In genomic region chr6:158784505-158784904, GRCh38 we compare ENCODE assay signal across 11 cellular contexts. TPM values are rescaled to one million over a fixed set of nuclear protein-coding genes. Genes with fewer than 3 reads are reported as not detected.
DNase-seq lines count a peak whose midpoint lies in the region; ATAC-seq, FAIRE-seq and TF ChIP-seq lines count a peak whose summit lies in the region.
"Had no signal": no experiment of that assay in that cellular context is flagged by ENCODE, and none has a peak within 500 bp of the region (broad histone marks: within the 10 kb centered on the region; RNA-seq: fewer than 3 reads in every experiment).

No MANE protein-coding gene starts in this region.

- H3K79me2 ChIP-seq in GM23248 (ENCODE audit: insufficient read depth) (peaks cover 8% of the 10 kb centered on the region), PC-3 (ENCODE audit: low read length) (peaks cover 79% of the 10 kb centered on the region), endothelial cell of umbilical vein (ENCODE audit: control insufficient read depth, insufficient read depth, low read length) (peaks cover 3% of the 10 kb centered on the region), trophoblast cell (ENCODE audit: control insufficient read depth, insufficient read depth, low read length, poor library complexity) (peaks cover 5% of the 10 kb centered on the region)

- no peak for TF ChIP-seq CTCF in PC-3 (conservative IDR thresholded peaks at IDR 0.05; ENCODE audit: low read depth, low read length)
- no peak for TF ChIP-seq CTCF in endothelial cell of umbilical vein (IDR thresholded peaks at IDR 0.05; ENCODE audit: extremely low read depth in 1 of 2, insufficient read depth in 1 of 2, low read depth in 1 of 2, low read length in 2 of 2)

- H4K8ac ChIP-seq in trophoblast cell (ENCODE audit: low read depth, low read length), result no peak overlapping the region

- H3K4me1 ChIP-seq in GM23248 (ENCODE audit: insufficient read depth), result 0 out of 2 replicates have a peak, but pooled peaks cover 3% of the 10 kb centered on the region
- H3K4me1 ChIP-seq in PC-3 (ENCODE audit: insufficient read depth, low read length), result peaks cover 46% of the 10 kb centered on the region
- peaks cover 12% of the 10 kb centered on the region for H3K4me1 ChIP-seq in endothelial cell of umbilical vein (ENCODE audit: control insufficient read depth, extremely low read depth, insufficient read depth, low read length)
- peaks cover 14 to 26% of the 10 kb centered on the region in 2 experiments for H3K4me1 ChIP-seq in trophoblast cell (ENCODE audit: control insufficient read depth in 1 of 2, insufficient read depth in 2 of 2, low read length in 2 of 2)
- H3K4me1 ChIP-seq: ascending aorta had no signal

- dilution Hi-C loops in endothelial cell of umbilical vein (cut with MboI; ENCODE audit: extremely low pct_ligation_motif_present, low sequenced_read_pairs), result no loop called here

- H3K4me2 ChIP-seq in GM23248 (ENCODE audit: unreplicated experiment) (no peak overlapping the region), PC-3 (ENCODE audit: low read length) (peak overlapping the region; percentile 23; the same call in 1 of the 2 replicates), endothelial cell of umbilical vein (ENCODE audit: insufficient read depth, low read length) (no peak overlapping the region), trophoblast cell (ENCODE audit: low read length) (no peak overlapping the region)

- no peak overlapping the region for H4K12ac ChIP-seq in trophoblast cell (ENCODE audit: low read depth, low read length)

- H3K27ac ChIP-seq in GM23248 (no peak overlapping the region), PC-3 (ENCODE audit: low read length) (0 out of 2 replicates have a peak overlapping the region, but pooled peaks have one; percentile 19), endothelial cell of umbilical vein (ENCODE audit: insufficient read depth, low read depth, low read length) (peak overlapping the region; percentile 47), trophoblast cell (ENCODE audit: low read depth, low read length) (peak overlapping the region; percentile 0)
- H3K27ac ChIP-seq: ascending aorta had no signal

- H2AFZ ChIP-seq in GM23248 (no peak overlapping the region), PC-3 (ENCODE audit: low read length) (no peak overlapping the region), endothelial cell of umbilical vein (ENCODE audit: low read depth, low read length) (no peak overlapping the region), trophoblast cell (ENCODE audit: insufficient read depth, low read length, poor library complexity) (no peak overlapping the region)

- intact Hi-C loops in PC-3 (cut with micrococcal nuclease) (no loop called here), endothelial cell of umbilical vein (cut with micrococcal nuclease) (loop anchor here (1.0 to 10.0 kb wide), 2 partner anchors 33 to 80 kb away; no protein-coding TSS in a partner anchor)
- intact Hi-C loops in activated T-helper 2 cell treated with anti-CD3 and anti-CD28 coated beads, Interferon-gamma antibody, Interleukin-2, Interleukin-4, amounts not matched to agents 10 μg/mL and 5 μg/mL and 100 μg/mL, durations not matched to agents 14 hours and 24 hours and 36 hours (cut with micrococcal nuclease), result no loop called here

- H3K4me3 ChIP-seq in GM23248, result no peak overlapping the region
- no peak overlapping the region for H3K4me3 ChIP-seq in PC-3 (ENCODE audit: low read length)
- no peak overlapping the region for H3K4me3 ChIP-seq in endothelial cell of umbilical vein (replicated peaks in 1 of 3; ENCODE audit: insufficient read depth in 1 of 3, low read depth in 1 of 3, low read length in 3 of 3)
- H3K4me3 ChIP-seq in trophoblast cell (ENCODE audit: low read depth, low read length), result no peak overlapping the region
- H3K4me3 ChIP-seq: ascending aorta had no signal

- H3K9me1 ChIP-seq in endothelial cell of umbilical vein (replicated peaks; ENCODE audit: control insufficient read depth, extremely low read depth, insufficient read depth, low read length), result no peaks in the 10 kb centered on the region

- peaks cover 91% of the 10 kb centered on the region for H3K36me3 Mint-ChIP-seq in activated T-helper 2 cell treated with anti-CD3 and anti-CD28 coated beads, Interferon-gamma antibody, Interleukin-2, Interleukin-4, amounts not matched to agents 10 μg/mL and 5 μg/mL and 100 μg/mL, durations not matched to agents 14 hours and 24 hours and 36 hours (ENCODE audit: low read depth)

- no peak for TF ChIP-seq POLR2A in endothelial cell of umbilical vein (IDR thresholded peaks at IDR 0.05; ENCODE audit: low read depth, low read length)

- POLR2A ChIA-PET in PC-3 (lab: Charles Lee; ENCODE audit: unreplicated experiment), result no interaction called here
- POLR2A ChIA-PET in endothelial cell of umbilical vein (lab: Charles Lee), result no interaction called here

- no TSS peak for BruUV-seq in PC-3 (replicated peaks; lab: Mats Ljungman, UMichigan)
- BruUV-seq in endothelial cell of umbilical vein (replicated peaks; lab: Mats Ljungman, UMichigan), result no TSS peak

- H3K23ac ChIP-seq in trophoblast cell (ENCODE audit: low read length), result no peak overlapping the region

- no peaks in the 10 kb centered on the region for H3K9me2 ChIP-seq in GM23248 (ENCODE audit: insufficient read depth)
- H3K9me2 ChIP-seq in PC-3 (replicated peaks; ENCODE audit: low read length), result no peaks in the 10 kb centered on the region

- H3K27ac Mint-ChIP-seq in activated T-helper 2 cell treated with anti-CD3 and anti-CD28 coated beads, Interferon-gamma antibody, Interleukin-2, Interleukin-4, amounts not matched to agents 10 μg/mL and 5 μg/mL and 100 μg/mL, durations not matched to agents 14 hours and 24 hours and 36 hours, result no peak overlapping the region

- no peaks in the 10 kb centered on the region for H3F3A ChIP-seq in GM23248 (ENCODE audit: insufficient read depth)
- H3F3A ChIP-seq in PC-3 (ENCODE audit: low read length, unreplicated experiment), result peaks cover 6% of the 10 kb centered on the region

- H3K27me3 ChIP-seq in GM23248 (replicated peaks; ENCODE audit: insufficient read depth) (no peaks in the 10 kb centered on the region), PC-3 (ENCODE audit: low read length) (no peaks in the 10 kb centered on the region), endothelial cell of umbilical vein (ENCODE audit: control insufficient read depth in 2 of 2, insufficient read depth in 2 of 2, low read length in 2 of 2) (no peaks in the 10 kb centered on the region), trophoblast cell (ENCODE audit: insufficient read depth, low read length) (no peaks in the 10 kb centered on the region)
- H3K27me3 ChIP-seq: ascending aorta had no signal

- H3K79me1 ChIP-seq in trophoblast cell (ENCODE audit: low read length), result peaks cover 11% of the 10 kb centered on the region

- H3K4me3 Mint-ChIP-seq in activated T-helper 2 cell treated with anti-CD3 and anti-CD28 coated beads, Interferon-gamma antibody, Interleukin-2, Interleukin-4, amounts not matched to agents 10 μg/mL and 5 μg/mL and 100 μg/mL, durations not matched to agents 14 hours and 24 hours and 36 hours (ENCODE audit: low read depth), result no peak overlapping the region

- FAIRE-seq in endothelial cell of umbilical vein (lab: Jason Lieb, UNC), result peak; percentile 83
- FAIRE-seq: G401.6 had no signal

- H2BK5ac ChIP-seq in trophoblast cell (ENCODE audit: low read depth, low read length, poor library complexity), result no peak overlapping the region

- DNase-seq in GM23248 (peak; percentile 32), PC-3 (peak; percentile 88), endothelial cell of umbilical vein (ENCODE audit: low read depth, low spot score) (peak; percentile 8), trophoblast cell (peak in 1 of 2 donors; percentile 65)
- DNase-seq in activated T-helper 2 cell treated with anti-CD3 and anti-CD28 coated beads, Interferon-gamma antibody, Interleukin-2, Interleukin-4, amounts not matched to agents 10 μg/mL and 5 μg/mL and 100 μg/mL, durations not matched to agents 14 hours and 24 hours and 36 hours (ENCODE audit: low spot score), result no peak
- DNase-seq in stimulated activated CD4-positive, alpha-beta T cell treated with anti-CD3 and anti-CD28 coated beads, Interleukin-4, amount 100 ng/mL, for 24 hours, result no peak
- DNase-seq: NCI-H1694 had no signal

- H3K18ac ChIP-seq in trophoblast cell (ENCODE audit: low read length), result no peak overlapping the region

- no peaks in the 10 kb centered on the region for H3K27me3 Mint-ChIP-seq in activated T-helper 2 cell treated with anti-CD3 and anti-CD28 coated beads, Interferon-gamma antibody, Interleukin-2, Interleukin-4, amounts not matched to agents 10 μg/mL and 5 μg/mL and 100 μg/mL, durations not matched to agents 14 hours and 24 hours and 36 hours (ENCODE audit: low read depth)

- CTCF ChIA-PET in PC-3 (lab: Charles Lee), result no interaction called here
- CTCF ChIA-PET in endothelial cell of umbilical vein (lab: Charles Lee), result interaction anchor here (0.9 to 1.7 kb wide), 5 partner anchors 9 to 188 kb away, joined by 3 to 5 read pairs (median 4); no protein-coding TSS in a partner anchor

- no peak overlapping the region for H2BK12ac ChIP-seq in trophoblast cell (ENCODE audit: low read length)

- no peak overlapping the region for H3K4ac ChIP-seq in trophoblast cell (ENCODE audit: low read depth, low read length)

- 70 to 72% methylated on average over 6 of the region's 6 CpGs for WGBS in GM23248 (ENCODE audit: low coverage in 1 of 2, low lambda C conversion rate in 2 of 2, missing lambda C conversion rate in 2 of 2), 2 experiments
- WGBS in trophoblast cell (ENCODE audit: extremely low coverage, insufficient coverage, insufficient read length), result no CpG with 5 or more reads among the region's 6 CpGs

- peak; percentile 89 for ATAC-seq in PC-3
- no peak for ATAC-seq in GM18520 (IDR thresholded peaks at IDR 0.05; ENCODE audit: unreplicated experiment)
- ATAC-seq: sciatic nerve had no signal

- H3K4me1 Mint-ChIP-seq in activated T-helper 2 cell treated with anti-CD3 and anti-CD28 coated beads, Interferon-gamma antibody, Interleukin-2, Interleukin-4, amounts not matched to agents 10 μg/mL and 5 μg/mL and 100 μg/mL, durations not matched to agents 14 hours and 24 hours and 36 hours (ENCODE audit: low read depth), result peaks cover 9% of the 10 kb centered on the region

- H2AK5ac ChIP-seq in trophoblast cell (ENCODE audit: low read length), result no peak overlapping the region

- H3K9ac ChIP-seq in GM23248, result no peak overlapping the region
- no peak overlapping the region for H3K9ac ChIP-seq in PC-3 (ENCODE audit: low read length)
- no peak overlapping the region for H3K9ac ChIP-seq in endothelial cell of umbilical vein (replicated peaks; ENCODE audit: extremely low read depth, insufficient read depth, low read length)
- no peak overlapping the region for H3K9ac ChIP-seq in trophoblast cell (ENCODE audit: low read length)

- H3K9me3 Mint-ChIP-seq in activated T-helper 2 cell treated with anti-CD3 and anti-CD28 coated beads, Interferon-gamma antibody, Interleukin-2, Interleukin-4, amounts not matched to agents 10 μg/mL and 5 μg/mL and 100 μg/mL, durations not matched to agents 14 hours and 24 hours and 36 hours, result no peaks in the 10 kb centered on the region

- no peaks in the 10 kb centered on the region for H3K9me3 ChIP-seq in GM23248 (ENCODE audit: low read depth)
- H3K9me3 ChIP-seq in PC-3 (ENCODE audit: low read length), result no peaks in the 10 kb centered on the region
- H3K9me3 ChIP-seq in endothelial cell of umbilical vein (replicated peaks; ENCODE audit: control insufficient read depth, insufficient read depth, low read length), result no peaks in the 10 kb centered on the region
- peaks cover 2% of the 10 kb centered on the region for H3K9me3 ChIP-seq in trophoblast cell (ENCODE audit: insufficient read depth, low read depth, low read length)
- H3K9me3 ChIP-seq: ascending aorta had no signal

- in situ Hi-C loops in GM23248 (cut with MboI), result no loop called here

- no peak overlapping the region for H3K14ac ChIP-seq in trophoblast cell (ENCODE audit: low read length)

- H4K91ac ChIP-seq in trophoblast cell (ENCODE audit: low read depth, low read length), result no peak overlapping the region

- no peak overlapping the region for H2BK120ac ChIP-seq in trophoblast cell (ENCODE audit: insufficient read depth, low read length, poor library complexity)

- H4K20me1 ChIP-seq in GM23248 (ENCODE audit: insufficient read depth) (no peaks in the 10 kb centered on the region), PC-3 (ENCODE audit: low read length) (peaks cover 28% of the 10 kb centered on the region), endothelial cell of umbilical vein (replicated peaks; ENCODE audit: control insufficient read depth, extremely low read depth, insufficient read depth, low read length) (no peaks in the 10 kb centered on the region)

- H3K36me3 ChIP-seq in GM23248 (ENCODE audit: low read depth) (peaks cover 27% of the 10 kb centered on the region), PC-3 (ENCODE audit: low read depth, low read length) (peaks cover 83% of the 10 kb centered on the region), endothelial cell of umbilical vein (ENCODE audit: control insufficient read depth in 2 of 2, extremely low read depth in 1 of 2, insufficient read depth in 2 of 2, low read length in 2 of 2) (peaks cover 21 to 29% of the 10 kb centered on the region in 2 experiments), trophoblast cell (ENCODE audit: control insufficient read depth in 1 of 2, insufficient read depth in 2 of 2, low read length in 2 of 2) (peaks cover 60 to 79% of the 10 kb centered on the region in 2 experiments)

RNA-seq across cellular contexts. Expression of gene EZR, which starts 34.7 kb away (rescaled TPM):
- total RNA-seq in GM23248 (2014; rRNA removed; shearing (Covaris generic)), result 52.4 and 59.4 TPM in 2 replicates
- polyA plus RNA-seq in GM23248 (2016; fragmentation: Nextera tagmentation; extraction: Ambion mirVana), result 65.2 and 66.8 TPM in 2 replicates
- 182 and 200 TPM in 2 replicates for total RNA-seq in PC-3 (2014; rRNA removed)
- total RNA-seq in endothelial cell of umbilical vein, result 105 and 108 TPM in 2 replicates
- polyA plus RNA-seq in endothelial cell of umbilical vein, result 54.5 and 58.5 TPM in 2 replicates
- polyA plus RNA-seq in endothelial cell of umbilical vein (2011; cell fraction: cytosol; rRNA removed), result 61.7 and 70.4 TPM in 2 replicates
- polyA plus RNA-seq in endothelial cell of umbilical vein (2011; cell fraction: nucleus; rRNA removed), result 99.6 and 120 TPM in 2 replicates
- 76.0 and 97.3 TPM in 2 replicates for polyA plus RNA-seq in endothelial cell of umbilical vein (2012)
- polyA minus RNA-seq in endothelial cell of umbilical vein, result 61.0 and 62.0 TPM in 2 replicates
- polyA minus RNA-seq in endothelial cell of umbilical vein (2011; cell fraction: cytosol; rRNA and poly(A)+ RNA removed), result 42.7 TPM
- 26.8 and 29.3 TPM in 2 replicates for polyA minus RNA-seq in endothelial cell of umbilical vein (2011; cell fraction: nucleus; rRNA and poly(A)+ RNA removed)
- polyA plus RNA-seq in trophoblast cell (2013), result 490 and 492 TPM in 2 replicates
- 204 and 206 TPM in 2 replicates for total RNA-seq in activated T-helper 2 cell treated with anti-CD3 and anti-CD28 coated beads, Interferon-gamma antibody, Interleukin-2, Interleukin-4, amounts not matched to agents 10 μg/mL and 5 μg/mL and 100 μg/mL, durations not matched to agents 14 hours and 24 hours and 36 hours

Comparison
In these comparisons a context has a peak if more than half of its experiments do, and no peak if none do; other contexts are left out.
1. DNase-seq: peak in GM23248 (single experiment), PC-3 (single experiment) and endothelial cell of umbilical vein (single experiment); none in activated T-helper 2 cell treated with anti-CD3 and anti-CD28 coated beads, Interferon-gamma antibody, Interleukin-2, Interleukin-4, amounts not matched to agents 10 μg/mL and 5 μg/mL and 100 μg/mL, durations not matched to agents 14 hours and 24 hours and 36 hours (single experiment) and stimulated activated CD4-positive, alpha-beta T cell treated with anti-CD3 and anti-CD28 coated beads, Interleukin-4, amount 100 ng/mL, for 24 hours (single experiment).